In genomic region chr22:38886333-38886732, GRCh38 we compare ENCODE assay signal across 24 cellular contexts.
"Had no signal": no experiment of that assay in that cellular context is flagged by ENCODE, and none has a peak within 500 bp of the region (broad histone marks: within the 10 kb centered on the region; RNA-seq: fewer than 3 reads in every experiment).

No MANE protein-coding gene starts in this region.

- H3K9me3 ChIP-seq: esophagus squamous epithelium, mucosa of descending colon, psoas muscle, stomach, thyroid gland, vagina had no signal

- H3K4me3 Mint-ChIP-seq: effector memory CD8-positive, alpha-beta T cell; immature natural killer cell; mesothelial cell of epicardium; naive thymus-derived CD4-positive, alpha-beta T cell; nephron; neural progenitor cell had no signal

- H3K4me1 Mint-ChIP-seq: immature natural killer cell had no signal

- H2AFZ ChIP-seq: neural progenitor cell had no signal

- H3K36me3 Mint-ChIP-seq: immature natural killer cell; naive thymus-derived CD4-positive, alpha-beta T cell; neural progenitor cell had no signal

- H3K9ac ChIP-seq: neural progenitor cell had no signal

- DNase-seq: dermis blood vessel endothelial cell; effector memory CD8-positive, alpha-beta T cell; erythroblast; esophagus squamous epithelium; hypothalamus; immature natural killer cell; mesenchymal stem cell; mucosa of descending colon; naive thymus-derived CD4-positive, alpha-beta T cell; psoas muscle; right cardiac atrium; small intestine; stimulated activated CD4-positive, alpha-beta T cell treated with anti-CD3 and anti-CD28 coated beads, Interleukin-15, amount 100 ng/mL, for 24 hours; stimulated activated CD4-positive, alpha-beta T cell treated with anti-CD3 and anti-CD28 coated beads, Interleukin-2, amount 100 ng/mL, for 48 hours; stimulated activated naive CD4-positive, alpha-beta T cell treated with Interleukin-2 at 50 U/mL for 16 hours; stomach; thyroid gland; trophoblast cell had no signal

- ATAC-seq: effector memory CD8-positive, alpha-beta T cell; left lobe of liver; mucosa of descending colon; naive thymus-derived CD4-positive, alpha-beta T cell; psoas muscle; right cardiac atrium had no signal

- H3K9me3 Mint-ChIP-seq: effector memory CD8-positive, alpha-beta T cell; immature natural killer cell had no signal

- H3K4me2 ChIP-seq: neural progenitor cell had no signal

- H3K36me3 ChIP-seq: esophagus squamous epithelium, neural progenitor cell, stomach, thyroid gland, vagina had no signal

- H3K27ac Mint-ChIP-seq: effector memory CD8-positive, alpha-beta T cell; immature natural killer cell; mesothelial cell of epicardium; naive thymus-derived CD4-positive, alpha-beta T cell; nephron; neural progenitor cell had no signal

- H3K27ac ChIP-seq: coronary artery, esophagus squamous epithelium, neural progenitor cell, psoas muscle, stomach, thyroid gland, vagina had no signal

- H3K4me3 ChIP-seq: coronary artery, esophagus squamous epithelium, mucosa of descending colon, neural progenitor cell, psoas muscle, stomach, thyroid gland, vagina had no signal

- H3K27me3 ChIP-seq: esophagus squamous epithelium, neural progenitor cell, stomach, thyroid gland, vagina had no signal
